ENCODE assay signal across 25 cellular contexts in the genomic region with DNA sequence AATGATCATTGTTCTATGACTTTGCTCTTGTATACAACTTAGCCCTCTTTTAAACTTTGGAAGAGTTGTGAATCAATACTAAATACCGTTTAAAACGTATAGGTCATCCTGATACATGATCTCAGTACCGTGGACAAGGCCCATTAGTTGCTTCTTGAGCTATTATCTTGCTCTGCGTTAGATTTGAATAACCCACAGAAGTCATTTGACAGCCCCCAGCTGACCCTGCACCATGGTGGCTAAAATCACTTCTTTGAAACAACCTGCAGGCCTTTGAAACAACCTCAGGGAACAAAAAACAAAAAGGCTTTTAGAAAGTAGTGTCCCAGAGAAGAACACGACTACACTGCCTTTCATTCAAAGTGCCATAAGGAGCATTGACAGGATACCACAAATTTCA.
DNase-seq lines count a peak whose midpoint lies in the region; ATAC-seq, FAIRE-seq and TF ChIP-seq lines count a peak whose summit lies in the region.
"Had no signal": no experiment of that assay in that cellular context is flagged by ENCODE, and none has a peak within 500 bp of the region (broad histone marks: within the 10 kb centered on the region; RNA-seq: fewer than 3 reads in every experiment).

No MANE protein-coding gene starts in this region.

- no peak overlapping the region for H3K23ac ChIP-seq in mesenchymal stem cell (ENCODE audit: low read length in 2 of 2)

- H3K27ac ChIP-seq in endodermal cell (ENCODE audit: low read depth, low read length) (peak overlapping the region; percentile 55), mesenchymal stem cell (ENCODE audit: low read length, poor library complexity, severe bottlenecking) (no peak overlapping the region)
- H3K27ac ChIP-seq: 22Rv1, BLaER1, C4-2B, GM23248 had no signal

- H3K9ac ChIP-seq in endodermal cell (ENCODE audit: extremely low read depth, low read length, poor library complexity, severe bottlenecking) (no peak overlapping the region), mesenchymal stem cell (ENCODE audit: low read length) (no peak overlapping the region)
- H3K9ac ChIP-seq: BLaER1, GM23248 had no signal

- H2BK5ac ChIP-seq in mesenchymal stem cell (ENCODE audit: low read depth, low read length, poor library complexity, severe bottlenecking), result no peak overlapping the region

- no peaks in the 10 kb centered on the region for H3K4me1 ChIP-seq in endodermal cell (ENCODE audit: control insufficient read depth, insufficient read depth, low read length)
- H3K4me1 ChIP-seq in mesenchymal stem cell (ENCODE audit: control insufficient read depth, insufficient read depth, low read depth, low read length), result no peaks in the 10 kb centered on the region
- H3K4me1 ChIP-seq: BLaER1, Caco-2 had no signal

- peak; percentile 71 for DNase-seq in DMS114 treated with DMSO at 0.1 percent for 48 hours (lab: John Stamatoyannopoulos, UW; ENCODE audit: unreplicated experiment)
- no peak for DNase-seq in endodermal cell
- DNase-seq in neural crest cell (ENCODE audit: low read depth, low spot score), result peak; percentile 8
- no peak for DNase-seq in mesenchymal stem cell
- no peak for DNase-seq in iPS-NIHi11 (ENCODE audit: low spot score)
- no peak for DNase-seq in HTR-8/SVneo (ENCODE audit: insufficient read length, low spot score)
- DNase-seq: Caco-2; CD4-positive, CD25-positive, alpha-beta regulatory T cell; CD8-positive, alpha-beta T cell; DMS79; EL; GDM1; GM23248; H9; HFFc6 had no signal

- no peak overlapping the region for H4K91ac ChIP-seq in mesenchymal stem cell (ENCODE audit: low read length)

- no peak for ATAC-seq in HG02678 (IDR thresholded peaks at IDR 0.05; ENCODE audit: unreplicated experiment)
- ATAC-seq: CD8-positive, alpha-beta T cell; GM12878; HCT116 had no signal

- H2AK5ac ChIP-seq in mesenchymal stem cell (ENCODE audit: low read length, severe bottlenecking), result no peak overlapping the region

- no peak overlapping the region for H2BK12ac ChIP-seq in mesenchymal stem cell (ENCODE audit: low read length in 2 of 2)

- no peak overlapping the region for H3K27ac Mint-ChIP-seq in endodermal cell
- H3K27ac Mint-ChIP-seq in neural crest cell (ENCODE audit: unreplicated experiment), result no peak overlapping the region
- H3K27ac Mint-ChIP-seq: B cell; CD4-positive, CD25-positive, alpha-beta regulatory T cell; CD8-positive, alpha-beta T cell; H9; HFFc6 had no signal

- H3K18ac ChIP-seq in mesenchymal stem cell (ENCODE audit: low read depth in 1 of 2, low read length in 2 of 2), result no peak overlapping the region

- H3K9me3 ChIP-seq in endodermal cell (ENCODE audit: control insufficient read depth, low read length), result no peaks in the 10 kb centered on the region
- H3K9me3 ChIP-seq in mesenchymal stem cell (ENCODE audit: control insufficient read depth, low read length), result no peaks in the 10 kb centered on the region
- H3K9me3 ChIP-seq: BLaER1, Caco-2 had no signal

- WGBS in endodermal cell (ENCODE audit: insufficient coverage in 1 of 2, insufficient read length in 1 of 2), 2 experiments, result 55 to 85% methylated on average over 5 of the region's 5 CpGs
- WGBS in mesenchymal stem cell, result 90% methylated on average over 5 of the region's 5 CpGs

- no peak overlapping the region for H3K4ac ChIP-seq in mesenchymal stem cell (ENCODE audit: low read depth in 1 of 2, low read length in 2 of 2)

- TF ChIP-seq CTCF in endodermal cell (conservative IDR thresholded peaks at IDR 0.05) (no peak), neural crest cell (conservative IDR thresholded peaks at IDR 0.05) (no peak)

- no peak overlapping the region for H2AFZ ChIP-seq in mesenchymal stem cell (ENCODE audit: low read depth, low read length)
- H2AFZ ChIP-seq: GM23248 had no signal

- H3K4me1 Mint-ChIP-seq in endodermal cell, result peaks cover 10% of the 10 kb centered on the region
- peaks cover 50% of the 10 kb centered on the region for H3K4me1 Mint-ChIP-seq in neural crest cell
- H3K4me1 Mint-ChIP-seq: B cell; CD4-positive, CD25-positive, alpha-beta regulatory T cell had no signal

- H3K4me3 Mint-ChIP-seq in endodermal cell (no peak overlapping the region), neural crest cell (peak overlapping the region; percentile 9)
- H3K4me3 Mint-ChIP-seq: B cell; CD4-positive, CD25-positive, alpha-beta regulatory T cell; CD8-positive, alpha-beta T cell; H9; HFFc6 had no signal

- no peak overlapping the region for H2BK120ac ChIP-seq in mesenchymal stem cell (ENCODE audit: low read depth, low read length)

- no peak overlapping the region for H2BK15ac ChIP-seq in mesenchymal stem cell (ENCODE audit: low read depth, poor library complexity, severe bottlenecking)

- no peaks in the 10 kb centered on the region for H3K9me3 Mint-ChIP-seq in endodermal cell
- no peaks in the 10 kb centered on the region for H3K9me3 Mint-ChIP-seq in neural crest cell
- H3K9me3 Mint-ChIP-seq: H9, HFFc6 had no signal

- H3K27me3 ChIP-seq in endodermal cell (ENCODE audit: control insufficient read depth, insufficient read depth, low read length, poor library complexity, severe bottlenecking), result no peaks in the 10 kb centered on the region
- no peaks in the 10 kb centered on the region for H3K27me3 ChIP-seq in mesenchymal stem cell (ENCODE audit: control insufficient read depth in 1 of 2, insufficient read depth in 1 of 2, low read length in 2 of 2)
- H3K27me3 ChIP-seq: BLaER1 had no signal

- H3K36me3 Mint-ChIP-seq in endodermal cell (ENCODE audit: low read depth), result no peaks in the 10 kb centered on the region
- H3K36me3 Mint-ChIP-seq in neural crest cell (ENCODE audit: low read depth), result no peaks in the 10 kb centered on the region
- H3K36me3 Mint-ChIP-seq: CD4-positive, CD25-positive, alpha-beta regulatory T cell; CD8-positive, alpha-beta T cell had no signal

- no peak overlapping the region for H3K4me3 ChIP-seq in endodermal cell (ENCODE audit: low read length)
- no peak overlapping the region for H3K4me3 ChIP-seq in mesenchymal stem cell (ENCODE audit: insufficient read depth in 1 of 2, low read depth in 1 of 2, low read length in 2 of 2)
- H3K4me3 ChIP-seq: BLaER1, GM12878, GM23248 had no signal

- no peaks in the 10 kb centered on the region for H3K79me1 ChIP-seq in mesenchymal stem cell (replicated peaks; ENCODE audit: low read length, poor library complexity, severe bottlenecking)

- H3K27me3 Mint-ChIP-seq in endodermal cell (ENCODE audit: insufficient read depth) (peaks cover 2% of the 10 kb centered on the region), neural crest cell (ENCODE audit: low read depth) (no peaks in the 10 kb centered on the region)
- H3K27me3 Mint-ChIP-seq: B cell; CD4-positive, CD25-positive, alpha-beta regulatory T cell had no signal

- no peak for FAIRE-seq in HTR-8/SVneo (lab: Jason Lieb, UNC)
- FAIRE-seq: A204.1, GM12878, GM19239 had no signal

- no peak for TF ChIP-seq EP300 in Ishikawa (IDR thresholded peaks at IDR 0.05; ENCODE audit: borderline replicate concordance)

- no peak overlapping the region for H3K4me2 ChIP-seq in mesenchymal stem cell (ENCODE audit: low read length, poor library complexity, severe bottlenecking)
- H3K4me2 ChIP-seq: BLaER1 had no signal

- no peak for TF ChIP-seq RAD21 in Ishikawa (IDR thresholded peaks at IDR 0.05; ENCODE audit: low read depth)

- no peak overlapping the region for H3K14ac ChIP-seq in mesenchymal stem cell (ENCODE audit: low read length in 2 of 2)

- H4K8ac ChIP-seq in mesenchymal stem cell (ENCODE audit: low read length), result no peak overlapping the region

- no peaks in the 10 kb centered on the region for H3K36me3 ChIP-seq in endodermal cell (ENCODE audit: control insufficient read depth, insufficient read depth, low read length)
- H3K36me3 ChIP-seq in mesenchymal stem cell (ENCODE audit: control insufficient read depth in 1 of 2, insufficient read depth in 2 of 2, low read depth in 1 of 2, low read length in 2 of 2), result no peaks in the 10 kb centered on the region
- H3K36me3 ChIP-seq: BLaER1 had no signal

TF ChIP-seq in Ishikawa, 13 proteins besides CTCF, POLR2A, EP300 and RAD21:
- TF ChIP-seq CREB1 (IDR thresholded peaks at IDR 0.05; ENCODE audit: low read depth), result no peak
- TF ChIP-seq, protein P1, sequence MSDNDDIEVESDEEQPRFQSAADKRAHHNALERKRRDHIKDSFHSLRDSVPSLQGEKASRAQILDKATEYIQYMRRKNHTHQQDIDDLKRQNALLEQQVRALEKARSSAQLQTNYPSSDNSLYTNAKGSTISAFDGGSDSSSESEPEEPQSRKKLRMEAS (IDR thresholded peaks at IDR 0.05), result no peak
- TF ChIP-seq TAF1 (IDR thresholded peaks at IDR 0.05; ENCODE audit: low read depth), result no peak
- no peak for TF ChIP-seq NFIC (IDR thresholded peaks at IDR 0.05)
- TF ChIP-seq FOXM1 (IDR thresholded peaks at IDR 0.05; ENCODE audit: borderline replicate concordance, low read depth), result no peak
- no peak for TF ChIP-seq TEAD4 (IDR thresholded peaks at IDR 0.05)
- TF ChIP-seq, protein P2, sequence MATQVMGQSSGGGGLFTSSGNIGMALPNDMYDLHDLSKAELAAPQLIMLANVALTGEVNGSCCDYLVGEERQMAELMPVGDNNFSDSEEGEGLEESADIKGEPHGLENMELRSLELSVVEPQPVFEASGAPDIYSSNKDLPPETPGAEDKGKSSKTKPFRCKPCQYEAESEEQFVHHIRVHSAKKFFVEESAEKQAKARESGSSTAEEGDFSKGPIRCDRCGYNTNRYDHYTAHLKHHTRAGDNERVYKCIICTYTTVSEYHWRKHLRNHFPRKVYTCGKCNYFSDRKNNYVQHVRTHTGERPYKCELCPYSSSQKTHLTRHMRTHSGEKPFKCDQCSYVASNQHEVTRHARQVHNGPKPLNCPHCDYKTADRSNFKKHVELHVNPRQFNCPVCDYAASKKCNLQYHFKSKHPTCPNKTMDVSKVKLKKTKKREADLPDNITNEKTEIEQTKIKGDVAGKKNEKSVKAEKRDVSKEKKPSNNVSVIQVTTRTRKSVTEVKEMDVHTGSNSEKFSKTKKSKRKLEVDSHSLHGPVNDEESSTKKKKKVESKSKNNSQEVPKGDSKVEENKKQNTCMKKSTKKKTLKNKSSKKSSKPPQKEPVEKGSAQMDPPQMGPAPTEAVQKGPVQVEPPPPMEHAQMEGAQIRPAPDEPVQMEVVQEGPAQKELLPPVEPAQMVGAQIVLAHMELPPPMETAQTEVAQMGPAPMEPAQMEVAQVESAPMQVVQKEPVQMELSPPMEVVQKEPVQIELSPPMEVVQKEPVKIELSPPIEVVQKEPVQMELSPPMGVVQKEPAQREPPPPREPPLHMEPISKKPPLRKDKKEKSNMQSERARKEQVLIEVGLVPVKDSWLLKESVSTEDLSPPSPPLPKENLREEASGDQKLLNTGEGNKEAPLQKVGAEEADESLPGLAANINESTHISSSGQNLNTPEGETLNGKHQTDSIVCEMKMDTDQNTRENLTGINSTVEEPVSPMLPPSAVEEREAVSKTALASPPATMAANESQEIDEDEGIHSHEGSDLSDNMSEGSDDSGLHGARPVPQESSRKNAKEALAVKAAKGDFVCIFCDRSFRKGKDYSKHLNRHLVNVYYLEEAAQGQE (IDR thresholded peaks at IDR 0.05; ENCODE audit: low read depth), result peak; percentile 48; the same call in 1 of the 2 replicates

Comparison
In these comparisons a context has a peak if more than half of its experiments do, and no peak if none do; other contexts are left out.
1. DNase-seq: peak in DMS114 treated with DMSO at 0.1 percent for 48 hours (single experiment) and neural crest cell (single experiment); none in endodermal cell (single experiment), mesenchymal stem cell (single experiment), iPS-NIHi11 (single experiment) and HTR-8/SVneo (single experiment).